4 cellular contexts compared by ENCODE assay signal in genomic region chr10:69251417-69251816, GRCh38. TPM values are rescaled to one million over a fixed set of nuclear protein-coding genes. Genes with fewer than 3 reads are reported as not detected.
DNase-seq lines count a peak whose midpoint lies in the region; FAIRE-seq and TF ChIP-seq lines count a peak whose summit lies in the region.
"Not testable (repeated sequence)": the region's sequence is repeated elsewhere in the genome, so short reads cannot be mapped to it uniquely, and the experiment has no call there.
"Had no signal": no experiment of that assay in that cellular context is flagged by ENCODE, and none has a peak within 500 bp of the region (broad histone marks: within the 10 kb centered on the region; RNA-seq: fewer than 3 reads in every experiment).

No MANE protein-coding gene starts in this region.

- CTCF ChIA-PET in HEK293 (lab: Yijun Ruan, JAX) = interaction anchor here (0.7 kb wide), 1 partner anchor 8 kb away, joined by 6 read pairs; no protein-coding TSS in a partner anchor
- CTCF ChIA-PET in endothelial cell of umbilical vein (lab: Charles Lee) = not testable (repeated sequence)

- H3K9me3 ChIP-seq in HEK293 (ENCODE audit: control insufficient read depth, insufficient read depth, low read depth, low read length); endothelial cell of umbilical vein (replicated peaks; ENCODE audit: control insufficient read depth, insufficient read depth, low read length): not testable (repeated sequence)

- intact Hi-C loops in endothelial cell of umbilical vein (cut with micrococcal nuclease) = not testable (repeated sequence)

- not testable (repeated sequence) for H3K27me3 ChIP-seq in endothelial cell of umbilical vein (ENCODE audit: control insufficient read depth in 2 of 2, insufficient read depth in 2 of 2, low read length in 2 of 2)

- H4K20me1 ChIP-seq in endothelial cell of umbilical vein (replicated peaks; ENCODE audit: control insufficient read depth, extremely low read depth, insufficient read depth, low read length) = not testable (repeated sequence)

- not testable (repeated sequence) for H3K9me1 ChIP-seq in endothelial cell of umbilical vein (replicated peaks; ENCODE audit: control insufficient read depth, extremely low read depth, insufficient read depth, low read length)

- not testable (repeated sequence) for H3K4me3 ChIP-seq in HEK293 (ENCODE audit: low read depth, low read length); endothelial cell of umbilical vein (replicated peaks in 1 of 3; ENCODE audit: insufficient read depth in 1 of 3, low read depth in 1 of 3, low read length in 3 of 3)

- not testable (repeated sequence) for H3K9ac ChIP-seq in endothelial cell of umbilical vein (replicated peaks; ENCODE audit: extremely low read depth, insufficient read depth, low read length)

- H3K79me2 ChIP-seq in endothelial cell of umbilical vein (ENCODE audit: control insufficient read depth, insufficient read depth, low read length) = not testable (repeated sequence)

- H3K4me2 ChIP-seq in endothelial cell of umbilical vein (ENCODE audit: insufficient read depth, low read length) = not testable (repeated sequence)

- not testable (repeated sequence) for BruUV-seq in endothelial cell of umbilical vein (replicated peaks; lab: Mats Ljungman, UMichigan)

- not testable (repeated sequence) for TF ChIP-seq POLR2A in endothelial cell of umbilical vein (IDR thresholded peaks at IDR 0.05; ENCODE audit: low read depth, low read length)

- H3K4me1 ChIP-seq in HEK293 (ENCODE audit: control insufficient read depth, insufficient read depth, low read length); endothelial cell of umbilical vein (ENCODE audit: control insufficient read depth, extremely low read depth, insufficient read depth, low read length): not testable (repeated sequence)

- POLR2A ChIA-PET in HEK293 (lab: Yijun Ruan, JAX) = not testable (repeated sequence)
- POLR2A ChIA-PET in endothelial cell of umbilical vein (lab: Charles Lee) = interaction anchor here (0.7 kb wide), 1 partner anchor 140 kb away, joined by 11 read pairs; no protein-coding TSS in a partner anchor

- DNase-seq in endothelial cell of umbilical vein (ENCODE audit: low read depth, low spot score) = not testable (repeated sequence)

- H3K27ac ChIP-seq in HEK293 (ENCODE audit: extremely low read depth, low read depth, low read length); endothelial cell of umbilical vein (ENCODE audit: insufficient read depth, low read depth, low read length): not testable (repeated sequence)

- not testable (repeated sequence) for H3K36me3 ChIP-seq in HEK293 (ENCODE audit: control insufficient read depth in 2 of 2, insufficient read depth in 1 of 2, low read length in 2 of 2); endothelial cell of umbilical vein (ENCODE audit: control insufficient read depth in 2 of 2, extremely low read depth in 1 of 2, insufficient read depth in 2 of 2, low read length in 2 of 2)

- FAIRE-seq in endothelial cell of umbilical vein (lab: Jason Lieb, UNC) = peak; percentile 44

- not testable (repeated sequence) for H2AFZ ChIP-seq in endothelial cell of umbilical vein (ENCODE audit: low read depth, low read length)

- dilution Hi-C loops in endothelial cell of umbilical vein (cut with MboI; ENCODE audit: extremely low pct_ligation_motif_present, low sequenced_read_pairs) = not testable (repeated sequence)

- TF ChIP-seq CTCF in HEK293 (tag by site-specific recombination; IDR thresholded peaks at IDR 0.05); endothelial cell of umbilical vein (IDR thresholded peaks at IDR 0.05; ENCODE audit: extremely low read depth in 1 of 2, insufficient read depth in 1 of 2, low read depth in 1 of 2, low read length in 2 of 2): not testable (repeated sequence)

TF ChIP-seq in HEK293, 187 proteins besides CTCF, POLR2A, EP300 and RAD21:
- TF ChIP-seq ZNF248 (tag by site-specific recombination; IDR thresholded peaks at IDR 0.05) = peak; percentile 91

RNA-seq across cellular contexts. Expression of gene HK1, which starts 26.9 kb away (rescaled TPM):
- total RNA-seq in endothelial cell of umbilical vein = 120 and 121 TPM in 2 replicates
- 35.9 and 50.8 TPM in 2 replicates for polyA plus RNA-seq in endothelial cell of umbilical vein
- 44.9 and 54.6 TPM in 2 replicates for polyA plus RNA-seq in endothelial cell of umbilical vein (2011; cell fraction: cytosol; rRNA removed)
- polyA plus RNA-seq in endothelial cell of umbilical vein (2011; cell fraction: nucleus; rRNA removed) = 54.9 and 58.1 TPM in 2 replicates
- 120 TPM in 2 replicates for polyA plus RNA-seq in endothelial cell of umbilical vein (2012)
- 97.6 and 101 TPM in 2 replicates for polyA minus RNA-seq in endothelial cell of umbilical vein
- polyA minus RNA-seq in endothelial cell of umbilical vein (2011; cell fraction: cytosol; rRNA and poly(A)+ RNA removed) = 3.4 TPM
- 25.6 and 26.7 TPM in 2 replicates for polyA minus RNA-seq in endothelial cell of umbilical vein (2011; cell fraction: nucleus; rRNA and poly(A)+ RNA removed)

RNA-seq across cellular contexts. Expression of gene HKDC1, which starts 31.3 kb away (rescaled TPM):
- total RNA-seq in endothelial cell of umbilical vein = 0.18 TPM in 1 of 2 replicates, not detected in the other
- polyA plus RNA-seq in endothelial cell of umbilical vein = not detected in 2 replicates
- not detected in 2 replicates for polyA plus RNA-seq in endothelial cell of umbilical vein (2011; cell fraction: cytosol; rRNA removed)
- 0.11 TPM in 1 of 2 replicates, not detected in the other for polyA plus RNA-seq in endothelial cell of umbilical vein (2011; cell fraction: nucleus; rRNA removed)
- 0.12 and 0.21 TPM in 2 replicates for polyA plus RNA-seq in endothelial cell of umbilical vein (2012)
- polyA minus RNA-seq in endothelial cell of umbilical vein = not detected in 2 replicates
- 0.92 TPM for polyA minus RNA-seq in endothelial cell of umbilical vein (2011; cell fraction: cytosol; rRNA and poly(A)+ RNA removed)
- not detected in 2 replicates for polyA minus RNA-seq in endothelial cell of umbilical vein (2011; cell fraction: nucleus; rRNA and poly(A)+ RNA removed)
- total RNA-seq: B cell had no signal
- polyA plus RNA-seq: CD14-positive monocyte had no signal
